18 cellular contexts compared by ENCODE assay signal in the genomic region with DNA sequence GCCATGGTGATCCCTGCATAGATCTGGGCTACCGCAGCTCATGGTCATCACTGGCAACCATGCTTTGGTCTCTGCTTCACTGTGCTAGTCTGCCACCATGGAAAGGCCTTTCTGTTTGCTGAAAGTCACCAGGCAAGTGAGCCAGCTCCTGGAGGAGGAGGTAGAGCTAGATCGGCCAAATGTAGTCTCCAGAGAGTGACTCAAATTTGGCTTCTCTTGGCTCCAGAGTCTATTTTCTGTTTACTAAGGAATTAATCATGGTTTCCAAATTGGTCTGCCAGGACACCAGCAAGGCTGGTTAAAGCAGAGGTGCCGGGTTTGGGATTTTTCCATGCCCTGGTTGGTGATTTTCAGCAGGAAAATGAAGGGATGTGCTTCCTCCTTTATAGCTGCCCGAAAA. TPM values are rescaled to one million over a fixed set of nuclear protein-coding genes. Genes with fewer than 3 reads are reported as not detected.
DNase-seq lines count a peak whose midpoint lies in the region; ATAC-seq and TF ChIP-seq lines count a peak whose summit lies in the region.
"Had no signal": no experiment of that assay in that cellular context is flagged by ENCODE, and none has a peak within 500 bp of the region (broad histone marks: within the 10 kb centered on the region; RNA-seq: fewer than 3 reads in every experiment).

No MANE protein-coding gene starts in this region.

- H3K27me3 ChIP-seq in breast epithelium (no peaks in the 10 kb centered on the region), esophagus squamous epithelium (no peaks in the 10 kb centered on the region)

- peaks cover 35% of the 10 kb centered on the region for H3K4me1 Mint-ChIP-seq in MCF 10A (ENCODE audit: insufficient read depth, unreplicated experiment)

- TF ChIP-seq CTCF in MCF 10A (IDR thresholded peaks at IDR 0.05; ENCODE audit: unreplicated experiment) (no peak), breast epithelium (IDR thresholded peaks at IDR 0.05) (no peak), esophagus squamous epithelium (IDR thresholded peaks at IDR 0.05) (no peak)

- TF ChIP-seq POLR2A in breast epithelium (IDR thresholded peaks at IDR 0.05) = no peak
- TF ChIP-seq POLR2A in esophagus squamous epithelium (IDR thresholded peaks at IDR 0.05) = no peak

- no peaks in the 10 kb centered on the region for H3K9me3 Mint-ChIP-seq in MCF 10A (ENCODE audit: unreplicated experiment)
- H3K9me3 Mint-ChIP-seq: CD4-positive, alpha-beta memory T cell had no signal

- intact Hi-C loops in MCF 10A (cut with micrococcal nuclease) = loop anchor here (5.0 kb wide), 1 partner anchor 68 kb away; no protein-coding TSS in a partner anchor
- intact Hi-C loops in breast epithelium (cut with DNase I; ENCODE audit: low total_unique reads) = no loop called here
- intact Hi-C loops in esophagus squamous epithelium (cut with DNase I) = no loop called here

- DNase-seq in MCF 10A (ENCODE audit: unreplicated experiment) (peak; percentile 46), breast epithelium (ENCODE audit: low spot score in 2 of 2) (no peak), RPMI7951 (ENCODE audit: low read depth) (peak; percentile 45), esophagus squamous epithelium (lab: John Stamatoyannopoulos, UW) (no peak), stromal cell of bone marrow (ENCODE audit: low read depth) (peak; percentile 82), NCI-H187 treated with DMSO at 0.1 percent for 48 hours (lab: John Stamatoyannopoulos, UW) (no peak), SW480 (ENCODE audit: low spot score) (no peak)
- DNase-seq: CD4-positive, alpha-beta memory T cell; DMS79 treated with DMSO at 0.1 percent for 48 hours; GDM1; KBM-7; NCI-H1417; NCI-H2029 treated with DMSO at 0.1 percent for 48 hours; NCI-H524 treated with DMSO at 0.1 percent for 48 hours; OCI-M1 had no signal

- POLR2A ChIA-PET in MCF 10A (lab: Yijun Ruan, JAX) = no interaction called here

- H3K4me3 ChIP-seq in breast epithelium (no peak overlapping the region), esophagus squamous epithelium (no peak overlapping the region)

- no peaks in the 10 kb centered on the region for H3K4me1 ChIP-seq in breast epithelium
- H3K4me1 ChIP-seq in esophagus squamous epithelium = peaks cover 15 to 54% (median 17%) of the 10 kb centered on the region in 3 donors

- H3K4me3 Mint-ChIP-seq in MCF 10A (ENCODE audit: unreplicated experiment) = no peak overlapping the region
- H3K4me3 Mint-ChIP-seq: CD4-positive, alpha-beta memory T cell had no signal

- no TSS peak for BruUV-seq in MCF 10A (replicated peaks; lab: Mats Ljungman, UMichigan)

- CTCF ChIA-PET in MCF 10A (lab: Yijun Ruan, JAX) = interaction anchor here (0.6 kb wide), 1 partner anchor 309 kb away, joined by 3 read pairs; no protein-coding TSS in a partner anchor

- no peak for ATAC-seq in activated CD4-positive, CD25-positive, alpha-beta regulatory T cell treated with anti-CD3 and anti-CD28 coated beads, Interleukin-2, amount 50 U/mL, for 24 hours
- ATAC-seq: HCT116 had no signal

- 44 to 58% methylated on average over 4 of the region's 4 CpGs for WGBS in esophagus squamous epithelium, 2 donors

- no peak overlapping the region for H3K27ac ChIP-seq in breast epithelium
- peak overlapping the region; percentile 11 to 72 (median 43) for H3K27ac ChIP-seq in esophagus squamous epithelium
- H3K27ac ChIP-seq: HL-60 had no signal

- no peaks in the 10 kb centered on the region for H3K36me3 Mint-ChIP-seq in MCF 10A (ENCODE audit: insufficient read depth, unreplicated experiment)
- H3K36me3 Mint-ChIP-seq: CD4-positive, alpha-beta memory T cell had no signal

- H3K9me3 ChIP-seq in breast epithelium (no peaks in the 10 kb centered on the region), esophagus squamous epithelium (no peaks in the 10 kb centered on the region)

- no peaks in the 10 kb centered on the region for H3K27me3 Mint-ChIP-seq in MCF 10A (ENCODE audit: insufficient read depth, unreplicated experiment)
- H3K27me3 Mint-ChIP-seq: CD4-positive, alpha-beta memory T cell had no signal

- no peak overlapping the region for H3K27ac Mint-ChIP-seq in MCF 10A (ENCODE audit: low read depth, unreplicated experiment)

- no peaks in the 10 kb centered on the region for H3K36me3 ChIP-seq in breast epithelium
- H3K36me3 ChIP-seq in esophagus squamous epithelium = no peaks in the 10 kb centered on the region

RNA-seq across cellular contexts. Expression of gene IVNS1ABP, which starts 52.7 kb away (rescaled TPM):
- total RNA-seq in MCF 10A (2022) = 67.4 and 92.0 TPM in 2 replicates
- 10 to 100 TPM; 51.0 to 92.9 (median 91.1) TPM for total RNA-seq in breast epithelium
- 57.1 and 67.0 TPM in 2 replicates for total RNA-seq in RPMI7951 (2014; rRNA removed; shearing (Covaris generic))
- total RNA-seq in esophagus squamous epithelium = 10 to 100 TPM; 42.1 to 98.4 (median 52.5) TPM

Comparison
In these comparisons a context has a peak if more than half of its experiments do, and no peak if none do; other contexts are left out.
1. DNase-seq: peak in MCF 10A (single experiment), RPMI7951 (single experiment) and stromal cell of bone marrow (single experiment); none in breast epithelium (0 of 2), esophagus squamous epithelium (single experiment), NCI-H187 treated with DMSO at 0.1 percent for 48 hours (single experiment) and SW480 (single experiment).
2. H3K27ac ChIP-seq: peak in esophagus squamous epithelium (4 of 4); none in breast epithelium (0 of 2).